Comparison of ENCODE assay signal across 9 cellular contexts in genomic region chr2:101064868-101065549, GRCh38.
DNase-seq lines count a peak whose midpoint lies in the region; TF ChIP-seq lines count a peak whose summit lies in the region.
"Had no signal": no experiment of that assay in that cellular context is flagged by ENCODE, and none has a peak within 500 bp of the region (broad histone marks: within the 10 kb centered on the region; RNA-seq: fewer than 3 reads in every experiment).

No MANE protein-coding gene starts in this region.

- H3K4me3 ChIP-seq in choroid plexus epithelial cell (ENCODE audit: low read depth, low read length) (no peak overlapping the region), muscle layer of duodenum (ENCODE audit: low read depth in 1 of 2, low read length in 2 of 2) (no peak overlapping the region), BE2C (ENCODE audit: low read depth, low read length) (no peak overlapping the region), ascending aorta (no peak overlapping the region)

- no peaks in the 10 kb centered on the region for H3K9me3 ChIP-seq in muscle layer of duodenum (ENCODE audit: control insufficient read depth in 1 of 2, low read length in 2 of 2)
- H3K9me3 ChIP-seq in BE2C: no peaks in the 10 kb centered on the region
- no peaks in the 10 kb centered on the region for H3K9me3 ChIP-seq in ascending aorta

- peak overlapping the region; percentile 35 for H3K27ac ChIP-seq in muscle layer of duodenum (ENCODE audit: low read length)
- no peak overlapping the region for H3K27ac ChIP-seq in ascending aorta

- H3K4me1 ChIP-seq in muscle layer of duodenum (ENCODE audit: control insufficient read depth in 1 of 2, insufficient read depth in 2 of 2, low read length in 2 of 2): peaks cover 4 to 5% of the 10 kb centered on the region in 2 donors
- no peaks in the 10 kb centered on the region for H3K4me1 ChIP-seq in BE2C
- H3K4me1 ChIP-seq in ascending aorta: no peaks in the 10 kb centered on the region

- peak; percentile 64; the same call in 1 of the 2 replicates for TF ChIP-seq EP300 in Ishikawa (IDR thresholded peaks at IDR 0.05; ENCODE audit: borderline replicate concordance)

- H3K36me3 ChIP-seq in muscle layer of duodenum (ENCODE audit: control insufficient read depth in 1 of 2, insufficient read depth in 2 of 2, low read length in 2 of 2) (no peaks in the 10 kb centered on the region), BE2C (no peaks in the 10 kb centered on the region), ascending aorta (no peaks in the 10 kb centered on the region)

- intact Hi-C loops in ascending aorta (cut with DNase I): no loop called here

- H3K27me3 ChIP-seq in muscle layer of duodenum (ENCODE audit: low read depth, low read length) (no peaks in the 10 kb centered on the region), BE2C (no peaks in the 10 kb centered on the region), ascending aorta (no peaks in the 10 kb centered on the region)

- TF ChIP-seq CTCF in choroid plexus epithelial cell (conservative IDR thresholded peaks at IDR 0.05; ENCODE audit: low read depth, low read length) (no peak), BE2C (IDR thresholded peaks at IDR 0.05; ENCODE audit: low read depth, low read length) (no peak), GM10266 (IDR thresholded peaks at IDR 0.05; ENCODE audit: control insufficient read depth, insufficient read depth, low read depth, missing control alignments) (no peak), ascending aorta (IDR thresholded peaks at IDR 0.05) (no peak)

- TF ChIP-seq RAD21 in Ishikawa (IDR thresholded peaks at IDR 0.05; ENCODE audit: low read depth): no peak

- DNase-seq in GM03348 (ENCODE audit: low spot score) (peak; percentile 27), choroid plexus epithelial cell (ENCODE audit: low read depth) (peak; percentile 33), BE2C (no peak), GM10266 (ENCODE audit: extremely low spot score) (no peak), ascending aorta (ENCODE audit: low spot score in 2 of 2) (no peak)
- no peak for DNase-seq in effector CD4-positive, alpha-beta T cell
- DNase-seq: T-cell had no signal

TF ChIP-seq in Ishikawa, 13 proteins besides CTCF, POLR2A, EP300 and RAD21:
- TF ChIP-seq NFIC (IDR thresholded peaks at IDR 0.05) (peak; percentile 65), USF1 (IDR thresholded peaks at IDR 0.05) (no peak), YY1 (IDR thresholded peaks at IDR 0.05; ENCODE audit: low read depth) (no peak), TCF12 (IDR thresholded peaks at IDR 0.05; ENCODE audit: low read depth) (peak; percentile 70), MAX (IDR thresholded peaks at IDR 0.05) (no peak), EGR1 (IDR thresholded peaks at IDR 0.05) (no peak), REST (IDR thresholded peaks at IDR 0.05; ENCODE audit: low read depth) (no peak), CREB1 (IDR thresholded peaks at IDR 0.05; ENCODE audit: low read depth) (no peak), TEAD4 (IDR thresholded peaks at IDR 0.05) (peak; percentile 46; the same call in 1 of the 2 replicates), CEBPB (IDR thresholded peaks at IDR 0.05) (no peak), TAF1 (IDR thresholded peaks at IDR 0.05; ENCODE audit: low read depth) (no peak), FOXM1 (IDR thresholded peaks at IDR 0.05; ENCODE audit: borderline replicate concordance, low read depth) (peak; percentile 58; the same call in 1 of the 2 replicates), ZBTB7A (IDR thresholded peaks at IDR 0.05; ENCODE audit: low read depth) (no peak)

Comparison
In these comparisons a context has a peak if more than half of its experiments do, and no peak if none do; other contexts are left out.
1. DNase-seq: peak in GM03348 (single experiment) and choroid plexus epithelial cell (single experiment); none in BE2C (single experiment), GM10266 (single experiment), effector CD4-positive, alpha-beta T cell (single experiment) and ascending aorta (0 of 2).